ENCODE assay signal across 16 cellular contexts in the genomic region with DNA sequence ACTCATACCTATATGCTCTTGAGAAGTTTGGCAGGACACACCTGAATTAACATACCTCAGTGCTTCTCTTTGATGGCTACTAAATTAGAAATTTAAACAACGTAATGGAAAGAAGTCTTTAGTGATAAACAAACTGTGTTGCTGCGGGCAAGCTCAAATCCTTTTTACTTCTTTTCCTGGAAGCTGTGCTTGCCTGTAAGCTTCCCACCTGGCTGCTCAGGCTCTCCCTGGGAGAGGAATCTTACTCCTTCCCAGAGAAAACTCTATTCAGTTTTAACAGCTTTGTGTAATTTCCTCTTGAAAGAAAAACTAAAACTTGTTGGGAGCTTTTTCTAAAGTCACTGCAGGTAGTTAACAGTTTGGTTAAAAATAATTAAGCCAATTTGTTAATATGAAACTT.
A peak's percentile ranks its signal among the peaks of the same experiment; 100 is the strongest.
DNase-seq lines count a peak whose midpoint lies in the region; ATAC-seq and TF ChIP-seq lines count a peak whose summit lies in the region.
"Had no signal": no experiment of that assay in that cellular context is flagged by ENCODE, and none has a peak within 500 bp of the region (broad histone marks: within the 10 kb centered on the region; RNA-seq: fewer than 3 reads in every experiment).

No MANE protein-coding gene starts in this region.

- H3K9me3 ChIP-seq in HUES64 (ENCODE audit: insufficient read depth, low read depth, low read length) (no peaks in the 10 kb centered on the region), endodermal cell (ENCODE audit: control insufficient read depth, low read length) (no peaks in the 10 kb centered on the region), tibial artery (no peaks in the 10 kb centered on the region)
- H3K9me3 ChIP-seq: BLaER1 treated with 17β-estradiol and CSF1 and Interleukin-3, amounts not matched to agents 10 nM and 100 nM; HAP-1 had no signal

- no peak overlapping the region for H2AK5ac ChIP-seq in mesendoderm (ENCODE audit: low read length)

- no peak overlapping the region for H3K18ac ChIP-seq in mesendoderm (ENCODE audit: low read length)

- H3K4me1 Mint-ChIP-seq in GM23338 (peaks cover 19% of the 10 kb centered on the region), endodermal cell (peaks cover 19% of the 10 kb centered on the region)
- H3K4me1 Mint-ChIP-seq: CD4-positive, CD25-positive, alpha-beta regulatory T cell had no signal

- peak overlapping the region; percentile 25; the same call in 1 of the 2 replicates for H2AFZ ChIP-seq in GM23338

- H3K27me3 Mint-ChIP-seq in GM23338 (ENCODE audit: insufficient read depth, low read depth, poor library complexity) = peaks cover 3% of the 10 kb centered on the region
- no peaks in the 10 kb centered on the region for H3K27me3 Mint-ChIP-seq in endodermal cell (ENCODE audit: insufficient read depth)
- H3K27me3 Mint-ChIP-seq: CD4-positive, CD25-positive, alpha-beta regulatory T cell had no signal

- no peak overlapping the region for H4K5ac ChIP-seq in mesendoderm (ENCODE audit: low read length)

- no peaks in the 10 kb centered on the region for H3K9me2 ChIP-seq in GM23338 (ENCODE audit: insufficient read depth)

- H2BK5ac ChIP-seq in mesendoderm (ENCODE audit: low read length) = peak overlapping the region; percentile 29

- peak; percentile 31 for DNase-seq in GM23338 (ENCODE audit: low spot score)
- DNase-seq in endodermal cell = peak; percentile 57
- peak; percentile 56 for DNase-seq in mesendoderm
- no peak for DNase-seq in EL
- no peak for DNase-seq in NCI-H524 treated with DMSO at 0.1 percent for 48 hours (lab: John Stamatoyannopoulos, UW)
- no peak for DNase-seq in tibial artery
- DNase-seq: ACHN; CD4-positive, CD25-positive, alpha-beta regulatory T cell; DMS53; GOT3; IMR-90 had no signal

- no peak overlapping the region for H3K23ac ChIP-seq in mesendoderm (ENCODE audit: low read length)

- peak overlapping the region; percentile 40; the same call in 1 of the 2 replicates for H3K27ac ChIP-seq in GM23338 (ENCODE audit: low read depth)
- peak overlapping the region; percentile 8; the same call in 1 of the 2 replicates for H3K27ac ChIP-seq in HUES64 (ENCODE audit: low read depth, low read length)
- no peak overlapping the region for H3K27ac ChIP-seq in endodermal cell (ENCODE audit: low read depth, low read length)
- peak overlapping the region; percentile 62 for H3K27ac ChIP-seq in mesendoderm (ENCODE audit: low read depth, low read length)
- no peak overlapping the region for H3K27ac ChIP-seq in tibial artery
- H3K27ac ChIP-seq: BLaER1 treated with 17β-estradiol and CSF1 and Interleukin-3, amounts not matched to agents 10 nM and 100 nM; HL-60 had no signal

- no peaks in the 10 kb centered on the region for H3F3A ChIP-seq in GM23338 (replicated peaks; ENCODE audit: low read depth)

- no peak overlapping the region for H2BK120ac ChIP-seq in mesendoderm (ENCODE audit: low read depth, low read length)

- H3K4me2 ChIP-seq in GM23338 (peak overlapping the region; percentile 51; the same call in 1 of the 2 replicates), mesendoderm (ENCODE audit: low read length) (no peak overlapping the region)
- H3K4me2 ChIP-seq: BLaER1 treated with 17β-estradiol and CSF1 and Interleukin-3, amounts not matched to agents 10 nM and 100 nM had no signal

- H3K27ac Mint-ChIP-seq in GM23338 = no peak overlapping the region
- H3K27ac Mint-ChIP-seq in endodermal cell = no peak overlapping the region
- H3K27ac Mint-ChIP-seq: CD4-positive, CD25-positive, alpha-beta regulatory T cell had no signal

- TF ChIP-seq CTCF in GM23338 (conservative IDR thresholded peaks at IDR 0.05; ENCODE audit: low read depth in 2 of 2) (no peak), endodermal cell (conservative IDR thresholded peaks at IDR 0.05) (no peak), tibial artery (IDR thresholded peaks at IDR 0.05) (no peak)

- no peak overlapping the region for H2BK15ac ChIP-seq in mesendoderm (replicated peaks; ENCODE audit: low read depth)

- intact Hi-C loops in tibial artery (cut with DNase I; ENCODE audit: low total_unique reads) = no loop called here

- H3K79me2 ChIP-seq in GM23338 (replicated peaks; ENCODE audit: insufficient read depth) (no peaks in the 10 kb centered on the region), mesendoderm (ENCODE audit: control insufficient read depth, insufficient read depth, low read length) (no peaks in the 10 kb centered on the region)

- H3K36me3 Mint-ChIP-seq in GM23338 (ENCODE audit: low read depth) = no peaks in the 10 kb centered on the region
- H3K36me3 Mint-ChIP-seq in endodermal cell (ENCODE audit: low read depth) = no peaks in the 10 kb centered on the region
- H3K36me3 Mint-ChIP-seq: CD4-positive, CD25-positive, alpha-beta regulatory T cell had no signal

- H3K79me1 ChIP-seq in mesendoderm (ENCODE audit: low read length) = no peaks in the 10 kb centered on the region

- 64% methylated on average over 2 of the region's 2 CpGs for WGBS in HUES64
- 57% methylated on average over 2 of the region's 2 CpGs; no CpG with 5 or more reads in 1 of the 2 experiments for WGBS in endodermal cell (ENCODE audit: insufficient coverage in 1 of 2, insufficient read length in 1 of 2), 2 experiments
- WGBS in mesendoderm (ENCODE audit: extremely low coverage, insufficient coverage, low lambda C conversion rate) = no CpG with 5 or more reads among the region's 2 CpGs

- no peak overlapping the region for H3K9ac ChIP-seq in HUES64 (ENCODE audit: low read depth, low read length)
- H3K9ac ChIP-seq in endodermal cell (ENCODE audit: extremely low read depth, low read length, poor library complexity, severe bottlenecking) = no peak overlapping the region
- H3K9ac ChIP-seq in mesendoderm (ENCODE audit: low read length) = no peak overlapping the region
- H3K9ac ChIP-seq: BLaER1 treated with 17β-estradiol and CSF1 and Interleukin-3, amounts not matched to agents 10 nM and 100 nM had no signal

- H3K27me3 ChIP-seq in GM23338 (ENCODE audit: insufficient read depth) (no peaks in the 10 kb centered on the region), HUES64 (ENCODE audit: insufficient read depth, low read length) (no peaks in the 10 kb centered on the region), endodermal cell (ENCODE audit: control insufficient read depth, insufficient read depth, low read length, poor library complexity, severe bottlenecking) (no peaks in the 10 kb centered on the region), mesendoderm (ENCODE audit: insufficient read depth, low read length, poor library complexity) (no peaks in the 10 kb centered on the region), tibial artery (no peaks in the 10 kb centered on the region)
- H3K27me3 ChIP-seq: BLaER1 treated with 17β-estradiol and CSF1 and Interleukin-3, amounts not matched to agents 10 nM and 100 nM had no signal

- peak; percentile 80 for ATAC-seq in GM23338
- no peak for ATAC-seq in HG02798 (IDR thresholded peaks at IDR 0.05; ENCODE audit: poor library complexity, unreplicated experiment)

- H3K4me1 ChIP-seq in GM23338 (ENCODE audit: insufficient read depth) (peaks cover 17% of the 10 kb centered on the region), HUES64 (ENCODE audit: insufficient read depth, low read length) (peaks cover 18% of the 10 kb centered on the region), endodermal cell (ENCODE audit: control insufficient read depth, insufficient read depth, low read length) (no peaks in the 10 kb centered on the region), mesendoderm (ENCODE audit: control insufficient read depth, low read depth, low read length) (peaks cover 2% of the 10 kb centered on the region), tibial artery (no peaks in the 10 kb centered on the region)
- H3K4me1 ChIP-seq: HAP-1 had no signal

- H3K4me3 Mint-ChIP-seq in GM23338 = no peak overlapping the region
- H3K4me3 Mint-ChIP-seq in endodermal cell = no peak overlapping the region
- H3K4me3 Mint-ChIP-seq: CD4-positive, CD25-positive, alpha-beta regulatory T cell had no signal

- no peaks in the 10 kb centered on the region for H4K20me1 ChIP-seq in GM23338 (replicated peaks; ENCODE audit: insufficient read depth)
- H4K20me1 ChIP-seq: BLaER1 treated with 17β-estradiol and CSF1 and Interleukin-3, amounts not matched to agents 10 nM and 100 nM had no signal

- peak overlapping the region; percentile 40 for H3K56ac ChIP-seq in mesendoderm (ENCODE audit: low read length)

- H3K36me3 ChIP-seq in GM23338 (ENCODE audit: insufficient read depth) = no peaks in the 10 kb centered on the region
- H3K36me3 ChIP-seq in HUES64 (ENCODE audit: insufficient read depth, low read length) = no peaks in the 10 kb centered on the region
- no peaks in the 10 kb centered on the region for H3K36me3 ChIP-seq in endodermal cell (ENCODE audit: control insufficient read depth, insufficient read depth, low read length)
- H3K36me3 ChIP-seq in mesendoderm (ENCODE audit: control insufficient read depth, insufficient read depth, low read length) = no peaks in the 10 kb centered on the region
- H3K36me3 ChIP-seq in tibial artery = no peaks in the 10 kb centered on the region
- H3K36me3 ChIP-seq: BLaER1 treated with 17β-estradiol and CSF1 and Interleukin-3, amounts not matched to agents 10 nM and 100 nM; HAP-1 had no signal

- H3K4me3 ChIP-seq in GM23338 (no peak overlapping the region), HUES64 (ENCODE audit: low read length) (no peak overlapping the region), endodermal cell (ENCODE audit: low read length) (no peak overlapping the region), mesendoderm (ENCODE audit: low read length) (no peak overlapping the region), tibial artery (no peak overlapping the region)
- H3K4me3 ChIP-seq: BLaER1 treated with 17β-estradiol and CSF1 and Interleukin-3, amounts not matched to agents 10 nM and 100 nM; HAP-1 had no signal

- H3K9me3 Mint-ChIP-seq in GM23338 (no peaks in the 10 kb centered on the region), endodermal cell (no peaks in the 10 kb centered on the region)

- no peak overlapping the region for H4K8ac ChIP-seq in mesendoderm (ENCODE audit: low read depth, low read length)

- no peak overlapping the region for H3K4ac ChIP-seq in mesendoderm (ENCODE audit: low read depth, low read length)

TF ChIP-seq in GM23338, 12 proteins besides CTCF, POLR2A, EP300 and RAD21:
- TF ChIP-seq POLR2AphosphoS5 (IDR thresholded peaks at IDR 0.05; ENCODE audit: low read depth) = no peak
- no peak for TF ChIP-seq ZNF331 (CRISPR knock-in tag; IDR thresholded peaks at IDR 0.05; ENCODE audit: low read depth)

Comparison
In these comparisons a context has a peak if more than half of its experiments do, and no peak if none do; other contexts are left out.
1. DNase-seq: peak in GM23338 (single experiment), endodermal cell (single experiment) and mesendoderm (single experiment); none in EL (single experiment), NCI-H524 treated with DMSO at 0.1 percent for 48 hours (single experiment) and tibial artery (0 of 2).
2. H3K27ac ChIP-seq: peak in GM23338 (single experiment), HUES64 (single experiment) and mesendoderm (single experiment); none in endodermal cell (single experiment) and tibial artery (0 of 2).